In genomic region chr3:11603628-11604027, GRCh38 we compare ENCODE assay signal across 9 cellular contexts. TPM values are rescaled to one million over a fixed set of nuclear protein-coding genes. Genes with fewer than 3 reads are reported as not detected.
A peak's percentile ranks its signal among the peaks of the same experiment; 100 is the strongest.
DNase-seq lines count a peak whose midpoint lies in the region; ATAC-seq and TF ChIP-seq lines count a peak whose summit lies in the region.
"Had no signal": no experiment of that assay in that cellular context is flagged by ENCODE, and none has a peak within 500 bp of the region (broad histone marks: within the 10 kb centered on the region; RNA-seq: fewer than 3 reads in every experiment).

No MANE protein-coding gene starts in this region.

- H3K27me3 ChIP-seq in DOHH2 (ENCODE audit: control insufficient read depth, low read length), result no peaks in the 10 kb centered on the region

- H3K4me1 Mint-ChIP-seq in T-helper 2 cell treated with Interferon-gamma antibody and Interleukin-4, amounts not matched to agents 5 μg/mL and 100 μg/mL, for 36 hours (ENCODE audit: low read depth), result peaks cover 28% of the 10 kb centered on the region

- no peak overlapping the region for H3K27ac Mint-ChIP-seq in T-helper 2 cell treated with Interferon-gamma antibody and Interleukin-4, amounts not matched to agents 5 μg/mL and 100 μg/mL, for 36 hours

- peaks cover 44% of the 10 kb centered on the region for H3K36me3 Mint-ChIP-seq in T-helper 2 cell treated with Interferon-gamma antibody and Interleukin-4, amounts not matched to agents 5 μg/mL and 100 μg/mL, for 36 hours (ENCODE audit: low read depth)

- H3F3A ChIP-seq in DOHH2 (ENCODE audit: control insufficient read depth, insufficient read depth), result peaks cover 44% of the 10 kb centered on the region

- peaks cover 4% of the 10 kb centered on the region for H3K9me3 Mint-ChIP-seq in T-helper 2 cell treated with Interferon-gamma antibody and Interleukin-4, amounts not matched to agents 5 μg/mL and 100 μg/mL, for 36 hours

- intact Hi-C loops in Right ventricle myocardium superior (cut with DNase I) (loop anchor here (5.0 kb wide), 1 partner anchor 39 kb away; the partner anchor contains the start of gene VGLL4), sciatic nerve (cut with DNase I) (no loop called here)

- H3K36me3 ChIP-seq in DOHH2 (ENCODE audit: control insufficient read depth, low read length), result peaks cover 66% of the 10 kb centered on the region

- DNase-seq in Right ventricle myocardium superior, result peak; percentile 66
- no peak for DNase-seq in sciatic nerve (ENCODE audit: low spot score)
- DNase-seq in DMS114 treated with DMSO at 0.1 percent for 48 hours (lab: John Stamatoyannopoulos, UW; ENCODE audit: unreplicated experiment), result no peak
- DNase-seq in T-helper 2 cell treated with Interferon-gamma antibody and Interleukin-4, amounts not matched to agents 5 μg/mL and 100 μg/mL, for 36 hours (ENCODE audit: low spot score), result no peak
- DNase-seq in DMS79 (lab: John Stamatoyannopoulos, UW), result no peak
- DNase-seq: cerebellar nuclear complex had no signal

- ATAC-seq in Right ventricle myocardium superior (ENCODE audit: poor library complexity) (peak; percentile 19), sciatic nerve (peak; percentile 83), GM21737 (IDR thresholded peaks at IDR 0.05; ENCODE audit: unreplicated experiment) (no peak)

- H3K27ac ChIP-seq in DOHH2 (ENCODE audit: low read depth, low read length), result peak overlapping the region; percentile 98

- H4K20me1 ChIP-seq in DOHH2 (ENCODE audit: control insufficient read depth, insufficient read depth, low read depth, low read length), result no peaks in the 10 kb centered on the region

- H3K9me2 ChIP-seq in DOHH2 (replicated peaks; ENCODE audit: control insufficient read depth, low read length), result no peaks in the 10 kb centered on the region

- H3K79me2 ChIP-seq in DOHH2 (ENCODE audit: control insufficient read depth, low read length), result peaks cover 91% of the 10 kb centered on the region

- H3K4me1 ChIP-seq in DOHH2 (ENCODE audit: control insufficient read depth, low read length), result peaks cover 96% of the 10 kb centered on the region

- H3K4me3 ChIP-seq in DOHH2 (ENCODE audit: low read length) (peak overlapping the region; percentile 66), WI38 (ENCODE audit: low read depth, low read length) (peak overlapping the region; percentile 26)

- TF ChIP-seq CTCF in DOHH2 (IDR thresholded peaks at IDR 0.05; ENCODE audit: low read depth, low read length, poor library complexity, severe bottlenecking) (no peak), WI38 (IDR thresholded peaks at IDR 0.05; ENCODE audit: low read depth, low read length) (no peak)

- no peaks in the 10 kb centered on the region for H3K27me3 Mint-ChIP-seq in T-helper 2 cell treated with Interferon-gamma antibody and Interleukin-4, amounts not matched to agents 5 μg/mL and 100 μg/mL, for 36 hours (ENCODE audit: low read depth)

- no peak overlapping the region for H3K4me3 Mint-ChIP-seq in T-helper 2 cell treated with Interferon-gamma antibody and Interleukin-4, amounts not matched to agents 5 μg/mL and 100 μg/mL, for 36 hours

- peak overlapping the region; percentile 82 for H3K4me2 ChIP-seq in DOHH2 (ENCODE audit: low read length)

- no peaks in the 10 kb centered on the region for H3K9me3 ChIP-seq in DOHH2 (ENCODE audit: control insufficient read depth, insufficient read depth, low read length)

RNA-seq across cellular contexts. Expression of gene VGLL4, which starts 40.1 kb away (rescaled TPM):
- total RNA-seq in Right ventricle myocardium superior, result 23.0 TPM
- 96.5 TPM for total RNA-seq in sciatic nerve
